ENCODE assay signal across 21 cellular contexts in the genomic region with DNA sequence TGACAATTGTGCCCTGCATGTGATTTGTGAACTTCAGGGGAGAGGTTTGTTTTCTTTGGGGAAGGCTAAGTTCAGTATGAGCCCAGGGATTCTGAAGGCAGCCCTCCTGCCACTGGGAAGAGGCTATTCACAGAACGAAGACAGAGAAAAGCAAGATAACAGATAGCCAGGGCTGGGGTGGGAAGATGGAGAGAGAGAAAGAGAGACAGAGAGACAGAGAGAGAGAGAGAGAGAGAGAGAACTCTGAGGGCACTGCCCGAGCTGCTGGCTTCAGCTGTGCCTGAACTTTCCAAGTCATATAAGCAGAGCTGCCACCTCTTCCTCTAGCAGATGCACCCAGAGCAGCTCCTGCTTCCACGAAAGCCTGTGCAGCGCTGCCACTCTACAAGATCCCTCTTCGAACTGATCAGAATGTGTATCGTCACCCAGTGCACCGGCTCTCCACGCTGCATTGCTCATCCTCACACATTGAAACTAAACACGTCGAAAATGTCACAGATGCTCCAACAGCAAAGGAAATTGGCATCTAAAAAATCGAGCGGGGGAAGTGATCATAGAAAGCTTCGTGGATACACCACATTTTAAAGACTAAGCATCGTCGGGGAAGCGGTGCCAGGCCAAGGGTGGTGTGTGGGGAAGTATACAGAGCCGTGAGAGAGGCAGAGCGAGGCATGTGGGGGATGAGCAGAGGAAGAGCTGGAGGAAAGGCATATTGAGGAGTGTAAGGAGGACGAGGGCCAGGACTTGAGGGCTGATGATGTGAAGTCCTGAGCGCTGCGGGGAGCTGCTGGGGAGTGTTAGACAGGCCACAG.
DNase-seq lines count a peak whose midpoint lies in the region; ATAC-seq, FAIRE-seq and TF ChIP-seq lines count a peak whose summit lies in the region.
"Had no signal": no experiment of that assay in that cellular context is flagged by ENCODE, and none has a peak within 500 bp of the region (broad histone marks: within the 10 kb centered on the region; RNA-seq: fewer than 3 reads in every experiment).

No MANE protein-coding gene starts in this region.

- H3K4me3 Mint-ChIP-seq in activated CD8-positive, alpha-beta memory T cell treated with anti-CD3 and anti-CD28 coated beads, Interleukin-2, amount 10 ng/mL, durations not matched to agents 7 days and 5 days = no peak overlapping the region
- peak overlapping the region; percentile 3 for H3K4me3 Mint-ChIP-seq in activated T-helper 17 cell treated with anti-CD3 and anti-CD28 coated beads, Interleukin-2, amount 50 U/mL, for 72 hours
- no peak overlapping the region for H3K4me3 Mint-ChIP-seq in stimulated activated effector memory CD8-positive, alpha-beta T cell treated with anti-CD3 and anti-CD28 coated beads, Interleukin-12 subunit alpha, Interleukin-12 subunit beta, amount 100 ng/mL, for 72 hours
- H3K4me3 Mint-ChIP-seq: B cell had no signal

- H3K27me3 ChIP-seq in gastrocnemius medialis = no peaks in the 10 kb centered on the region

- H3K9me3 Mint-ChIP-seq in activated CD8-positive, alpha-beta memory T cell treated with anti-CD3 and anti-CD28 coated beads, Interleukin-2, amount 10 ng/mL, durations not matched to agents 7 days and 5 days (ENCODE audit: low read depth) = no peaks in the 10 kb centered on the region
- no peaks in the 10 kb centered on the region for H3K9me3 Mint-ChIP-seq in activated T-helper 17 cell treated with anti-CD3 and anti-CD28 coated beads, Interleukin-2, amount 50 U/mL, for 72 hours
- no peaks in the 10 kb centered on the region for H3K9me3 Mint-ChIP-seq in stimulated activated effector memory CD8-positive, alpha-beta T cell treated with anti-CD3 and anti-CD28 coated beads, Interleukin-12 subunit alpha, Interleukin-12 subunit beta, amount 100 ng/mL, for 72 hours
- H3K9me3 Mint-ChIP-seq: CD4-positive, CD25-positive, alpha-beta regulatory T cell had no signal

- DNase-seq in activated CD8-positive, alpha-beta memory T cell treated with anti-CD3 and anti-CD28 coated beads, Interleukin-2, amount 10 ng/mL, durations not matched to agents 7 days and 5 days = peak; percentile 31
- no peak for DNase-seq in activated CD8-positive, alpha-beta memory T cell treated with anti-CD3 and anti-CD28 coated beads, Interleukin-2, amount 50 U/mL, for 48 hours
- DNase-seq in middle frontal gyrus (ENCODE audit: extremely low spot score, low spot score) (peak; percentile 6), gastrocnemius medialis (no peak), HTR-8/SVneo (ENCODE audit: insufficient read length, low spot score) (no peak)
- no peak for DNase-seq in stimulated activated effector memory CD8-positive, alpha-beta T cell treated with anti-CD3 and anti-CD28 coated beads, Interleukin-12 subunit alpha, Interleukin-12 subunit beta, amount 100 ng/mL, for 72 hours (ENCODE audit: low spot score in 2 of 2)
- no peak for DNase-seq in activated CD4-positive, alpha-beta T cell treated with anti-CD3 and anti-CD28 coated beads, Interleukin-2, amount 50 U/mL, for 4 hours
- DNase-seq: 8988T; CD4-positive, CD25-positive, alpha-beta regulatory T cell; COR-L47; DMS 273 treated with DMSO at 0.1 percent for 48 hours; DND-41; NCI-H1105; NCI-H1694 treated with DMSO at 0.1 percent for 48 hours; NCI-H510A; NCI-H82 had no signal

- H3K9me3 ChIP-seq in gastrocnemius medialis = no peaks in the 10 kb centered on the region
- H3K9me3 ChIP-seq: HAP-1 had no signal

- TF ChIP-seq CTCF in gastrocnemius medialis (IDR thresholded peaks at IDR 0.05 in 4 of 5, conservative IDR thresholded peaks at IDR 0.05 in 1 of 5) = no peak

- no peak overlapping the region for H3K27ac Mint-ChIP-seq in activated CD8-positive, alpha-beta memory T cell treated with anti-CD3 and anti-CD28 coated beads, Interleukin-2, amount 10 ng/mL, durations not matched to agents 7 days and 5 days
- peak overlapping the region; percentile 10 for H3K27ac Mint-ChIP-seq in activated T-helper 17 cell treated with anti-CD3 and anti-CD28 coated beads, Interleukin-2, amount 50 U/mL, for 72 hours
- no peak overlapping the region for H3K27ac Mint-ChIP-seq in stimulated activated effector memory CD8-positive, alpha-beta T cell treated with anti-CD3 and anti-CD28 coated beads, Interleukin-12 subunit alpha, Interleukin-12 subunit beta, amount 100 ng/mL, for 72 hours
- H3K27ac Mint-ChIP-seq: B cell had no signal

- TF ChIP-seq POLR2A in gastrocnemius medialis (IDR thresholded peaks at IDR 0.05) = no peak

- H3K36me3 ChIP-seq in gastrocnemius medialis = no peaks in the 10 kb centered on the region
- H3K36me3 ChIP-seq: HAP-1 had no signal

- intact Hi-C loops in gastrocnemius medialis (cut with DNase I; ENCODE audit: low total_unique reads) = no loop called here

- H3K27me3 Mint-ChIP-seq in activated CD8-positive, alpha-beta memory T cell treated with anti-CD3 and anti-CD28 coated beads, Interleukin-2, amount 10 ng/mL, durations not matched to agents 7 days and 5 days = peaks cover 17% of the 10 kb centered on the region
- peaks cover 17% of the 10 kb centered on the region for H3K27me3 Mint-ChIP-seq in activated T-helper 17 cell treated with anti-CD3 and anti-CD28 coated beads, Interleukin-2, amount 50 U/mL, for 72 hours

- no peak for FAIRE-seq in HTR-8/SVneo (lab: Jason Lieb, UNC)
- FAIRE-seq: G401.6, HepG2 had no signal

- no peak overlapping the region for H3K27ac ChIP-seq in gastrocnemius medialis

- CTCF ChIA-PET in activated CD8-positive, alpha-beta memory T cell treated with anti-CD3 and anti-CD28 coated beads, Interleukin-2, amount 10 ng/mL, durations not matched to agents 7 days and 5 days (lab: Charles Lee) = no interaction called here

- no peaks in the 10 kb centered on the region for H3K36me3 Mint-ChIP-seq in activated CD8-positive, alpha-beta memory T cell treated with anti-CD3 and anti-CD28 coated beads, Interleukin-2, amount 10 ng/mL, durations not matched to agents 7 days and 5 days
- no peaks in the 10 kb centered on the region for H3K36me3 Mint-ChIP-seq in activated T-helper 17 cell treated with anti-CD3 and anti-CD28 coated beads, Interleukin-2, amount 50 U/mL, for 72 hours (ENCODE audit: low read depth)
- H3K36me3 Mint-ChIP-seq in stimulated activated effector memory CD8-positive, alpha-beta T cell treated with anti-CD3 and anti-CD28 coated beads, Interleukin-12 subunit alpha, Interleukin-12 subunit beta, amount 100 ng/mL, for 72 hours = no peaks in the 10 kb centered on the region
- H3K36me3 Mint-ChIP-seq: CD4-positive, CD25-positive, alpha-beta regulatory T cell had no signal

- H3K4me3 ChIP-seq in gastrocnemius medialis = no peak overlapping the region
- H3K4me3 ChIP-seq: HAP-1 had no signal

- in situ Hi-C loops in gastrocnemius medialis (cut with MboI; ENCODE audit: low sequenced_read_pairs in 4 of 4) = no loop called here

- no peak for ATAC-seq in activated CD8-positive, alpha-beta memory T cell treated with anti-CD3 and anti-CD28 coated beads, Interleukin-2, amount 10 ng/mL, durations not matched to agents 7 days and 5 days
- peak; percentile 75 for ATAC-seq in activated T-helper 17 cell treated with anti-CD3 and anti-CD28 coated beads, Interleukin-2, amount 50 U/mL, for 72 hours (replicated peaks)
- peak; percentile 21 for ATAC-seq in stimulated activated effector memory CD8-positive, alpha-beta T cell treated with anti-CD3 and anti-CD28 coated beads, Interleukin-12 subunit alpha, Interleukin-12 subunit beta, amount 100 ng/mL, for 72 hours
- ATAC-seq in gastrocnemius medialis = no peak
- ATAC-seq: HepG2 had no signal

- H3K4me1 Mint-ChIP-seq in activated CD8-positive, alpha-beta memory T cell treated with anti-CD3 and anti-CD28 coated beads, Interleukin-2, amount 10 ng/mL, durations not matched to agents 7 days and 5 days = no peaks in the 10 kb centered on the region
- peaks cover 5% of the 10 kb centered on the region for H3K4me1 Mint-ChIP-seq in activated T-helper 17 cell treated with anti-CD3 and anti-CD28 coated beads, Interleukin-2, amount 50 U/mL, for 72 hours
- H3K4me1 Mint-ChIP-seq in stimulated activated effector memory CD8-positive, alpha-beta T cell treated with anti-CD3 and anti-CD28 coated beads, Interleukin-12 subunit alpha, Interleukin-12 subunit beta, amount 100 ng/mL, for 72 hours = no peaks in the 10 kb centered on the region
- H3K4me1 Mint-ChIP-seq: B cell; CD4-positive, CD25-positive, alpha-beta regulatory T cell had no signal

- no peaks in the 10 kb centered on the region for H3K4me1 ChIP-seq in gastrocnemius medialis
- H3K4me1 ChIP-seq: HAP-1 had no signal

Comparison
In these comparisons a context has a peak if more than half of its experiments do, and no peak if none do; other contexts are left out.
1. DNase-seq: peak in activated CD8-positive, alpha-beta memory T cell treated with anti-CD3 and anti-CD28 coated beads, Interleukin-2, amount 10 ng/mL, durations not matched to agents 7 days and 5 days (single experiment) and middle frontal gyrus (single experiment); none in activated CD8-positive, alpha-beta memory T cell treated with anti-CD3 and anti-CD28 coated beads, Interleukin-2, amount 50 U/mL, for 48 hours (single experiment), stimulated activated effector memory CD8-positive, alpha-beta T cell treated with anti-CD3 and anti-CD28 coated beads, Interleukin-12 subunit alpha, Interleukin-12 subunit beta, amount 100 ng/mL, for 72 hours (0 of 2), activated CD4-positive, alpha-beta T cell treated with anti-CD3 and anti-CD28 coated beads, Interleukin-2, amount 50 U/mL, for 4 hours (0 of 2), gastrocnemius medialis (0 of 2) and HTR-8/SVneo (single experiment).
2. ATAC-seq: peak in activated T-helper 17 cell treated with anti-CD3 and anti-CD28 coated beads, Interleukin-2, amount 50 U/mL, for 72 hours (single experiment) and stimulated activated effector memory CD8-positive, alpha-beta T cell treated with anti-CD3 and anti-CD28 coated beads, Interleukin-12 subunit alpha, Interleukin-12 subunit beta, amount 100 ng/mL, for 72 hours (single experiment); none in activated CD8-positive, alpha-beta memory T cell treated with anti-CD3 and anti-CD28 coated beads, Interleukin-2, amount 10 ng/mL, durations not matched to agents 7 days and 5 days (single experiment) and gastrocnemius medialis (0 of 2).